26 cellular contexts compared by ENCODE assay signal in the genomic region with DNA sequence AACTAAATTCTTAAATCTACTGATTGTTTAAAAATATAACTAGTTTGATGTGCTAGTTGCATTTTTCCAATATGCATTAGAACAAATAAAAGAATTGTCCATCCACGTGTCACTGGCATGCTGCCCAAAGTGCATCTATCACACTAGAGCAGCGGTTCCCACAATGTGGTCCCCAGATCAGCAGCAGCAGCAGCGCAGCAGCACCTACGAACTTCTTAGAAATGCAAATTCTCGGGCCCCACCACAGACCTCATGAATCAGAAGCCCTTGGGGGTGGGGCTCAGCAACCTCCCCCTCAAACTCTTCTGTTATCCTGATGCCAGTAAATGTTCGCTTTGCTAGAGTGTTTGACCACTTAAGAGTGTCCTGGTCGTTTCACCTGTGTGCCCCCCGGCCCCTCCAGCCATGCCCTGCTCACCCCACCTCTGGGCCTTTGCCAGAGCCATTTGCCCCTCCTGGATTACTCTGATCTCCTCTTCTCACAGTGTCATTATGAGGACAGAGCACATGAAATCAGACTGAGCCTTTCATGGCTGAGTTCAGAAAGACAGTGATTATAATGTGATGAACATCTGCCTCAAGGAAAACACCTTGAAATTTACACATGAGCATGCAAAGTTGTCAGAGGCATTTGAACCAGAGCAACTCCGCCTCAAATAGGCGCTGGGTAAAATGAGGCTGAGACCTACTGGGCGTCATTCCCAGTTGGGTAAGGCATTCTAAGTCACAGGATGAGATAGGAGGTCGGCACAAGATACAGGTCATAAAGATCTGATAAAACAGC. TPM values are rescaled to one million over a fixed set of nuclear protein-coding genes. Genes with fewer than 3 reads are reported as not detected.
DNase-seq lines count a peak whose midpoint lies in the region; ATAC-seq and TF ChIP-seq lines count a peak whose summit lies in the region.
"Had no signal": no experiment of that assay in that cellular context is flagged by ENCODE, and none has a peak within 500 bp of the region (broad histone marks: within the 10 kb centered on the region; RNA-seq: fewer than 3 reads in every experiment).

No MANE protein-coding gene starts in this region.

- no peak overlapping the region for H3K4me3 Mint-ChIP-seq in activated CD8-positive, alpha-beta T cell treated with anti-CD3 and anti-CD28 coated beads, Interleukin-2, amount 10 ng/mL, durations not matched to agents 7 days and 5 days
- H3K4me3 Mint-ChIP-seq: T-helper 17 cell had no signal

- H3K27ac Mint-ChIP-seq in activated CD8-positive, alpha-beta T cell treated with anti-CD3 and anti-CD28 coated beads, Interleukin-2, amount 10 ng/mL, durations not matched to agents 7 days and 5 days, result no peak overlapping the region
- H3K27ac Mint-ChIP-seq: T-helper 17 cell had no signal

- H3K27me3 ChIP-seq in right atrium auricular region (no peaks in the 10 kb centered on the region), heart right ventricle (peaks cover 0 to 18% (median 0%) of the 10 kb centered on the region in 7 donors)
- H3K27me3 ChIP-seq: dorsolateral prefrontal cortex, SJSA1 had no signal

- H3K4me1 ChIP-seq in right atrium auricular region (no peaks in the 10 kb centered on the region), heart right ventricle (no peaks in the 10 kb centered on the region)
- H3K4me1 ChIP-seq: SJSA1 had no signal

- H3K9me3 ChIP-seq in right atrium auricular region, result no peaks in the 10 kb centered on the region
- no peaks in the 10 kb centered on the region for H3K9me3 ChIP-seq in heart right ventricle
- no peaks in the 10 kb centered on the region for H3K9me3 ChIP-seq in iPS-18c (ENCODE audit: control insufficient read depth, insufficient read depth, low read length)
- H3K9me3 ChIP-seq: SJSA1, thoracic aorta had no signal

- H3K36me3 Mint-ChIP-seq in activated CD8-positive, alpha-beta T cell treated with anti-CD3 and anti-CD28 coated beads, Interleukin-2, amount 10 ng/mL, durations not matched to agents 7 days and 5 days (ENCODE audit: low read depth), result no peaks in the 10 kb centered on the region

- peaks cover 20% of the 10 kb centered on the region for H3K27me3 Mint-ChIP-seq in activated CD8-positive, alpha-beta T cell treated with anti-CD3 and anti-CD28 coated beads, Interleukin-2, amount 10 ng/mL, durations not matched to agents 7 days and 5 days (ENCODE audit: low read depth)

- H3K4me1 Mint-ChIP-seq in activated CD8-positive, alpha-beta T cell treated with anti-CD3 and anti-CD28 coated beads, Interleukin-2, amount 10 ng/mL, durations not matched to agents 7 days and 5 days (ENCODE audit: low read depth), result peaks cover 20% of the 10 kb centered on the region

- CTCF ChIA-PET in activated CD8-positive, alpha-beta T cell treated with anti-CD3 and anti-CD28 coated beads, Interleukin-2, amount 10 ng/mL, durations not matched to agents 7 days and 5 days (lab: Charles Lee), result interaction anchor here (1.4 kb wide), 1 partner anchor 261 kb away, joined by 5 read pairs; no protein-coding TSS in a partner anchor

- intact Hi-C loops in heart right ventricle (cut with DNase I), result loop anchor here in 1 of 10 donors (5.0 to 10.0 kb wide), 2 partner anchors 62 to 254 kb away; no protein-coding TSS in a partner anchor

- H3K4me3 ChIP-seq in right atrium auricular region (no peak overlapping the region), heart right ventricle (no peak overlapping the region), iPS-18c (ENCODE audit: insufficient read depth, low read depth, low read length) (peak overlapping the region; percentile 24; the same call in 1 of the 2 replicates)
- H3K4me3 ChIP-seq: dorsolateral prefrontal cortex, SJSA1, thoracic aorta had no signal

- no peak overlapping the region for H3K27ac ChIP-seq in right atrium auricular region
- no peak overlapping the region for H3K27ac ChIP-seq in heart right ventricle
- H3K27ac ChIP-seq: C4-2B, dorsolateral prefrontal cortex, epithelial cell of prostate, SJSA1, thoracic aorta had no signal

- DNase-seq in right atrium auricular region (ENCODE audit: low spot score) (peak; percentile 46), heart right ventricle (no peak), pons (ENCODE audit: low spot score) (no peak), NCI-H524 treated with DMSO at 0.1 percent for 48 hours (lab: John Stamatoyannopoulos, UW) (no peak)
- DNase-seq in activated CD8-positive, alpha-beta T cell treated with anti-CD3 and anti-CD28 coated beads, Interleukin-2, amount 10 ng/mL, durations not matched to agents 7 days and 5 days, result peak; percentile 61
- DNase-seq: activated gamma-delta T cell, dorsolateral prefrontal cortex, foreskin fibroblast, GOT3, hippocampal formation, KG1, MV-4-11, NCI-H187, NCI-H2227 treated with DMSO at 0.1 percent for 48 hours, NCI-H82, retina, T-helper 17 cell had no signal

- H3K36me3 ChIP-seq in right atrium auricular region, result no peaks in the 10 kb centered on the region
- no peaks in the 10 kb centered on the region for H3K36me3 ChIP-seq in heart right ventricle
- H3K36me3 ChIP-seq: SJSA1, thoracic aorta had no signal

- TF ChIP-seq CTCF in right atrium auricular region (IDR thresholded peaks at IDR 0.05), result no peak
- TF ChIP-seq CTCF in heart right ventricle (IDR thresholded peaks at IDR 0.05), result no peak

- ATAC-seq in heart right ventricle, result no peak
- ATAC-seq in activated CD8-positive, alpha-beta T cell treated with anti-CD3 and anti-CD28 coated beads, Interleukin-2, amount 10 ng/mL, durations not matched to agents 7 days and 5 days, result peak; percentile 69
- ATAC-seq in GM21447 (IDR thresholded peaks at IDR 0.05; ENCODE audit: unreplicated experiment), result no peak
- ATAC-seq: T-helper 17 cell had no signal

- WGBS in heart right ventricle, 2 donors, result 70 to 73% methylated on average over 12 of the region's 12 CpGs

- peaks cover 4% of the 10 kb centered on the region for H3K9me3 Mint-ChIP-seq in activated CD8-positive, alpha-beta T cell treated with anti-CD3 and anti-CD28 coated beads, Interleukin-2, amount 10 ng/mL, durations not matched to agents 7 days and 5 days (ENCODE audit: insufficient read depth)

- POLR2A ChIA-PET in activated CD8-positive, alpha-beta T cell treated with anti-CD3 and anti-CD28 coated beads, Interleukin-2, amount 10 ng/mL, durations not matched to agents 7 days and 5 days (lab: Charles Lee), result no interaction called here

RNA-seq across cellular contexts. Expression of a gene that starts 12.6 kb away (rescaled TPM):
- total RNA-seq in right atrium auricular region (not detected), heart right ventricle (under 1 TPM in 1 of 10 donors, not detected in 9; 0.38 TPM)
- under 1 TPM; 0.15 to 0.35 TPM for polyA plus RNA-seq in heart right ventricle
- not detected for total RNA-seq in activated CD8-positive, alpha-beta T cell treated with anti-CD3 and anti-CD28 coated beads, Interleukin-2, amount 10 ng/mL, durations not matched to agents 7 days and 5 days
- total RNA-seq: kidney epithelial cell, lung microvascular endothelial cell, SJSA1, T-helper 17 cell, thoracic aorta had no signal
- polyA plus RNA-seq: AG04450 had no signal

RNA-seq across cellular contexts. Expression of a gene that starts 28.9 kb away (rescaled TPM):
- not detected for total RNA-seq in right atrium auricular region
- not detected for total RNA-seq in heart right ventricle
- polyA plus RNA-seq in heart right ventricle, result under 1 TPM in 1 of 2 donors, not detected in 1; 0.01 TPM
- not detected for total RNA-seq in activated CD8-positive, alpha-beta T cell treated with anti-CD3 and anti-CD28 coated beads, Interleukin-2, amount 10 ng/mL, durations not matched to agents 7 days and 5 days
- total RNA-seq: SJSA1, T-helper 17 cell, thoracic aorta had no signal
- polyA plus RNA-seq: AG04450 had no signal

RNA-seq across cellular contexts. Expression of a gene that starts 30.2 kb away (rescaled TPM):
- total RNA-seq in right atrium auricular region, result 1 to 10 TPM; 3.1 to 8.7 TPM
- total RNA-seq in heart right ventricle, result 10 to 100 TPM in 1 of 10 donors, 1 to 10 TPM in 9; 4.9 to 12.4 (median 7.7) TPM
- 1 to 10 TPM; 7.2 to 8.0 TPM for polyA plus RNA-seq in heart right ventricle
- total RNA-seq in activated CD8-positive, alpha-beta T cell treated with anti-CD3 and anti-CD28 coated beads, Interleukin-2, amount 10 ng/mL, durations not matched to agents 7 days and 5 days, result 10 to 100 TPM; 11.9 to 16.0 TPM

RNA-seq across cellular contexts. Expression of a gene that starts 45.8 kb away (rescaled TPM):
- total RNA-seq in right atrium auricular region, result 1 to 10 TPM; 3.5 to 3.7 TPM
- 1 to 10 TPM; 2.0 to 6.4 (median 3.8) TPM for total RNA-seq in heart right ventricle
- 1 to 10 TPM; 2.5 to 3.1 TPM for polyA plus RNA-seq in heart right ventricle
- 10 to 100 TPM; 11.1 to 11.7 TPM for total RNA-seq in activated CD8-positive, alpha-beta T cell treated with anti-CD3 and anti-CD28 coated beads, Interleukin-2, amount 10 ng/mL, durations not matched to agents 7 days and 5 days

Comparison
In these comparisons a context has a peak if more than half of its experiments do, and no peak if none do; other contexts are left out.
1. DNase-seq: peak in right atrium auricular region (single experiment) and activated CD8-positive, alpha-beta T cell treated with anti-CD3 and anti-CD28 coated beads, Interleukin-2, amount 10 ng/mL, durations not matched to agents 7 days and 5 days (single experiment); none in heart right ventricle (0 of 2), pons (single experiment) and NCI-H524 treated with DMSO at 0.1 percent for 48 hours (single experiment).